ENCODE assay signal across 8 cellular contexts in the genomic region with DNA sequence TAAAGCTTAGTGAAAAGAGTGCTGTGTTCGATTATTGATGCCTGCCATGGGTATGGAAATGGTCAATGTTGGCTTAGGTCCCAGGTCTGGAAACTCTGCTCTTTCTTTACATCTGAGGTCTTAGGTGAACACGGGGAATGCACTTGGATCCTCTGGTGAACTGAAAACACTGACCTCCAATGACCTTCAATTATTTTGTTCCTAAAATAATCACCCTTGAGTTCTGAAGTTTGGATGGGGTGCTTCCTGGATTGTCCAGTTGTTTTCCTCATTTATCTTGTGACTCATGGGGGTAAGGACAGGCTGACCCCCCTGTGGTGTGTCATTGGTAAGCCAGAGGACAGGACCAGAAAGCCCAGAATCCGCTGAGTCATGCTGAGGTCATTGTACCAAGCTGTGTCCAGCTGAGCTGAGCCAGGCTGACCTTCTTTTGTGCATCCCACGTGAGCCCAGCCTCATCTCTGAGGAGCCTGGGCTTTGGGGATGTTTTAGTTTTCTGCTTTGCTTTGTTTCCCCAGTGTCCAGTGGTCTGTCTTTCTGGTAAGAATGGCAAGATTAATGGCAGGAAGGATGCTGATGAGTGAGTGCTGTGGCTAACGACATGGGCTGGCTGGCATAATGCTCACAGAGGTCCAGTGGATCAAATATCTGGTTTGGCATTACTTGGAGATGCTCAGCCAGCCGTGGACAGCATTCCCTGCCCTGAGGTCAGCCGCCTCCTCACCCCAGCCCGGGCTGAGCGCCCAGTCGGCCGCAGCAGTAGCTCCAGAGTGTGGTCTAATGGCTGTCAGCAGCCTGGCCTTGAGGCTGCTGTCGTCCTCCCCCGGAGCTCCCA. TPM values are rescaled to one million over a fixed set of nuclear protein-coding genes. Genes with fewer than 3 reads are reported as not detected.
DNase-seq lines count a peak whose midpoint lies in the region; ATAC-seq and TF ChIP-seq lines count a peak whose summit lies in the region.

No MANE protein-coding gene starts in this region.

- H3K36me3 Mint-ChIP-seq in Caco-2 (ENCODE audit: insufficient read depth, unreplicated experiment) = no peaks in the 10 kb centered on the region

- H3K4me3 ChIP-seq in Caco-2 (ENCODE audit: low read depth, low read length) (no peak overlapping the region), RWPE2 (ENCODE audit: severe bottlenecking) (no peak overlapping the region), muscle layer of duodenum (ENCODE audit: low read depth in 1 of 2, low read length in 2 of 2) (no peak overlapping the region)

- H3K27ac ChIP-seq in RWPE2 (ENCODE audit: poor library complexity, severe bottlenecking) = peak overlapping the region; percentile 78
- H3K27ac ChIP-seq in muscle layer of duodenum (ENCODE audit: low read length) = peak overlapping the region; percentile 70

- H3K36me3 ChIP-seq in Caco-2 (ENCODE audit: control insufficient read depth, insufficient read depth, low read length) = no peaks in the 10 kb centered on the region; the same call in 1 of the 2 replicates
- H3K36me3 ChIP-seq in RWPE2 (ENCODE audit: low read depth) = peaks cover 24% of the 10 kb centered on the region
- peaks cover 11 to 16% of the 10 kb centered on the region in 2 donors for H3K36me3 ChIP-seq in muscle layer of duodenum (ENCODE audit: control insufficient read depth in 1 of 2, insufficient read depth in 2 of 2, low read length in 2 of 2)

- ATAC-seq in RWPE2 (ENCODE audit: low read depth) (peak; percentile 35; the same call in 1 of the 3 replicates), HG03460 (IDR thresholded peaks at IDR 0.05; ENCODE audit: unreplicated experiment) (no peak), HG03354 (IDR thresholded peaks at IDR 0.05; ENCODE audit: poor library complexity, severe bottlenecking, unreplicated experiment) (no peak)

- no peaks in the 10 kb centered on the region for H3K4me1 Mint-ChIP-seq in Caco-2 (ENCODE audit: low read depth, unreplicated experiment)

- H3K27me3 Mint-ChIP-seq in Caco-2 (ENCODE audit: insufficient read depth, unreplicated experiment) = no peaks in the 10 kb centered on the region

- TF ChIP-seq POLR2A in erythroblast (IDR thresholded peaks at IDR 0.05; ENCODE audit: low read length) = no peak

- H3K27ac Mint-ChIP-seq in Caco-2 (ENCODE audit: unreplicated experiment) = peak overlapping the region; percentile 7

- no peaks in the 10 kb centered on the region for H3K27me3 ChIP-seq in Caco-2 (replicated peaks; ENCODE audit: control insufficient read depth, insufficient read depth, low read length)
- H3K27me3 ChIP-seq in RWPE2 (ENCODE audit: insufficient read depth, poor library complexity, severe bottlenecking) = no peaks in the 10 kb centered on the region
- no peaks in the 10 kb centered on the region for H3K27me3 ChIP-seq in muscle layer of duodenum (ENCODE audit: low read depth, low read length)

- intact Hi-C loops in Caco-2 (cut with micrococcal nuclease; ENCODE audit: unreplicated experiment) = no loop called here

- DNase-seq in Caco-2 (peak in 1 of 2 experiments; percentile 14), RWPE2 (ENCODE audit: low spot score) (peak; percentile 72), erythroblast (lab: John Stamatoyannopoulos, UW) (peak; percentile 51 to 62), DMS 273 (lab: John Stamatoyannopoulos, UW; ENCODE audit: unreplicated experiment) (no peak), T-helper 2 cell (no peak)

- no peak overlapping the region for H3K4me3 Mint-ChIP-seq in Caco-2 (ENCODE audit: unreplicated experiment)

- BruUV-seq in Caco-2 (replicated peaks; lab: Mats Ljungman, UMichigan) = no TSS peak

- no peaks in the 10 kb centered on the region for H3K9me3 Mint-ChIP-seq in Caco-2 (ENCODE audit: unreplicated experiment)

- TF ChIP-seq CTCF in Caco-2 (IDR thresholded peaks at IDR 0.05; ENCODE audit: insufficient read depth in 1 of 2, low read depth in 1 of 2, low read length in 1 of 2, severe bottlenecking in 1 of 2, unreplicated experiment in 1 of 2) (no peak), RWPE2 (IDR thresholded peaks at IDR 0.05; ENCODE audit: poor library complexity, severe bottlenecking) (no peak)

- peaks cover 5% of the 10 kb centered on the region; the same call in 1 of the 2 replicates for H3K4me1 ChIP-seq in Caco-2
- peaks cover 30% of the 10 kb centered on the region for H3K4me1 ChIP-seq in RWPE2 (ENCODE audit: insufficient read depth, poor library complexity, severe bottlenecking)
- H3K4me1 ChIP-seq in muscle layer of duodenum (ENCODE audit: control insufficient read depth in 1 of 2, insufficient read depth in 2 of 2, low read length in 2 of 2) = no peaks in the 10 kb centered on the region

- CTCF ChIA-PET in Caco-2 (lab: Charles Lee) = no interaction called here

- H3K9me3 ChIP-seq in Caco-2 (no peaks in the 10 kb centered on the region), RWPE2 (ENCODE audit: severe bottlenecking) (no peaks in the 10 kb centered on the region), muscle layer of duodenum (ENCODE audit: control insufficient read depth in 1 of 2, low read length in 2 of 2) (no peaks in the 10 kb centered on the region)

- POLR2A ChIA-PET in Caco-2 (lab: Charles Lee) = no interaction called here

RNA-seq across cellular contexts. Expression of a gene that starts 35.6 kb away (rescaled TPM):
- 10.5 and 13.4 TPM in 2 replicates for total RNA-seq in Caco-2 (2022)

RNA-seq across cellular contexts. Expression of a gene that starts 50.4 kb away (rescaled TPM):
- total RNA-seq in Caco-2 (2022) = 65.2 and 74.8 TPM in 2 replicates

Comparison
In these comparisons a context has a peak if more than half of its experiments do, and no peak if none do; other contexts are left out.
1. DNase-seq: peak in RWPE2 (single experiment) and erythroblast (2 of 2); none in DMS 273 (single experiment) and T-helper 2 cell (0 of 5).